Comparison of ENCODE assay signal across 28 cellular contexts in the genomic region with DNA sequence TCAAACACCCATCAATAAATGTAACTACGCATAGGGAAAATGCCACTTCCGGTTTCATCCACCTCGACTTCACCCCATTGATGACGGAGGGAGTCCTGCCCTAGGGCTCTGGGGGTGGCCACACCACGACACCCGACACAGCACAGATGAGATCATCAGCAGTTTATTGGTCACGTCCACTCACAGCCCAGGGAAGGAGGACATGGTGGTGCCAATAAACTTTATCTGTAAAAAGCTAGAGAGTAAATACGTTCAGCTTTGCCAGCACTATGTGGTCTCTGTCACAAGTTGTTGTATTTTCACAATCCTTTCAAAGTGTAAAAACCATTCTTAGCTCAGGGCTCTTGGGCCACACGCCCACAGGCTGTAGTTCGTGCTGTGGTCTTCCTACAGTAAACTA. TPM values are rescaled to one million over a fixed set of nuclear protein-coding genes. Genes with fewer than 3 reads are reported as not detected.
DNase-seq lines count a peak whose midpoint lies in the region; TF ChIP-seq lines count a peak whose summit lies in the region.
"Had no signal": no experiment of that assay in that cellular context is flagged by ENCODE, and none has a peak within 500 bp of the region (broad histone marks: within the 10 kb centered on the region; RNA-seq: fewer than 3 reads in every experiment).

No MANE protein-coding gene starts in this region.

- peaks cover 51% of the 10 kb centered on the region for H3K36me3 ChIP-seq in brain microvascular endothelial cell (replicated peaks)

- no peaks in the 10 kb centered on the region for H3K27me3 ChIP-seq in brain microvascular endothelial cell (replicated peaks)
- H3K27me3 ChIP-seq: Peyer's patch had no signal

- H3K4me1 Mint-ChIP-seq in HFFc6 (ENCODE audit: low read depth): no peaks in the 10 kb centered on the region

- in situ Hi-C loops in brain microvascular endothelial cell (cut with HindIII; ENCODE audit: low pct_ligation_motif_present, low sequenced_read_pairs): no loop called here

- no peaks in the 10 kb centered on the region for H3K9me3 Mint-ChIP-seq in HFFc6
- H3K9me3 Mint-ChIP-seq: CD4-positive, alpha-beta memory T cell had no signal

- no peak overlapping the region for H3K4me3 Mint-ChIP-seq in HFFc6
- H3K4me3 Mint-ChIP-seq: CD4-positive, alpha-beta memory T cell had no signal

- intact Hi-C loops in posterior cingulate gyrus (cut with DNase I): no loop called here

- DNase-seq in EH (ENCODE audit: low read depth): peak; percentile 38
- DNase-seq in HFFc6: no peak
- DNase-seq in T1000 (lab: John Stamatoyannopoulos, UW): peak; percentile 69
- peak; percentile 50 for DNase-seq in foreskin melanocyte
- DNase-seq in posterior cingulate gyrus: no peak
- DNase-seq in brain microvascular endothelial cell: no peak
- no peak for DNase-seq in stimulated activated naive CD4-positive, alpha-beta T cell (lab: John Stamatoyannopoulos, UW)
- DNase-seq: AML-193; C1 segment of cervical spinal cord; CD4-positive, alpha-beta memory T cell; COR-L47; DMS53; GDM1; GOT3; NCI-H1048; NCI-H1436; NCI-H187; NCI-H2081 treated with DMSO at 0.1 percent for 48 hours; NCI-H2171; NCI-H226; NCI-H510A; NCI-H69; SIG-M5; SK-N-SH; SW 1271 had no signal

- H3K4me3 ChIP-seq in brain microvascular endothelial cell (ENCODE audit: low read depth, low read length): no peak overlapping the region
- H3K4me3 ChIP-seq: GM12878, K562, Peyer's patch had no signal

- peak overlapping the region; percentile 49; the same call in 1 of the 2 replicates for H3K27ac Mint-ChIP-seq in HFFc6

- peaks cover 26% of the 10 kb centered on the region for H3K36me3 Mint-ChIP-seq in HFFc6 (ENCODE audit: low read depth)

- TF ChIP-seq CTCF in HFFc6 (IDR thresholded peaks at IDR 0.05) (no peak), brain microvascular endothelial cell (IDR thresholded peaks at IDR 0.05; ENCODE audit: low read depth, low read length, missing control alignments) (no peak)

- H3K27ac ChIP-seq in brain microvascular endothelial cell: no peak overlapping the region
- H3K27ac ChIP-seq: Peyer's patch had no signal

- H3K27me3 Mint-ChIP-seq in HFFc6 (ENCODE audit: insufficient read depth): no peaks in the 10 kb centered on the region
- H3K27me3 Mint-ChIP-seq: CD4-positive, alpha-beta memory T cell had no signal

RNA-seq across cellular contexts. Expression of a gene that starts 16.3 kb away (rescaled TPM):
- 10 to 100 TPM in 1 of 6 experiments, 1 to 10 TPM in 5; 7.6 to 10.1 (median 8.7) TPM for total RNA-seq in HFFc6 (2021; fragmentation: NEBNext Ultra II Directional; extraction: Animal tissue kit (Norgen Biotek cat#: 25700))

RNA-seq across cellular contexts. Expression of a gene that starts 25.8 kb away (rescaled TPM):
- 100 to 1,000 TPM; 103 to 144 (median 138) TPM for total RNA-seq in HFFc6 (2021; fragmentation: NEBNext Ultra II Directional; extraction: Animal tissue kit (Norgen Biotek cat#: 25700))

Comparison
In these comparisons a context has a peak if more than half of its experiments do, and no peak if none do; other contexts are left out.
1. DNase-seq: peak in EH (single experiment), T1000 (single experiment) and foreskin melanocyte (single experiment); none in HFFc6 (single experiment), posterior cingulate gyrus (0 of 10), brain microvascular endothelial cell (single experiment) and stimulated activated naive CD4-positive, alpha-beta T cell (0 of 6).